28 cellular contexts compared by ENCODE assay signal in genomic region chr20:48149887-48150286, GRCh38.
"Had no signal": no experiment of that assay in that cellular context is flagged by ENCODE, and none has a peak within 500 bp of the region (broad histone marks: within the 10 kb centered on the region; RNA-seq: fewer than 3 reads in every experiment).

No MANE protein-coding gene starts in this region.

- H3K4me1 ChIP-seq: colonic mucosa, left ventricle myocardium inferior, sigmoid colon, vagina had no signal

- H3K27me3 ChIP-seq: colonic mucosa, sigmoid colon, vagina had no signal

- DNase-seq: activated CD4-positive, alpha-beta T cell treated with anti-CD3 and anti-CD28 coated beads for 4 hours; activated CD4-positive, alpha-beta T cell treated with anti-CD3 and anti-CD28 coated beads, Interleukin-2, amount 50 U/mL, for 48 hours; activated CD4-positive, CD25-positive, alpha-beta regulatory T cell; activated CD8-positive, alpha-beta memory T cell treated with anti-CD3 and anti-CD28 coated beads, Interleukin-2, amount 50 U/mL, for 48 hours; activated naive CD4-positive, alpha-beta T cell; activated naive CD8-positive, alpha-beta T cell treated with anti-CD3 and anti-CD28 coated beads for 36 hours; activated T-cell treated with anti-CD3 and anti-CD28 coated beads, Interleukin-2, amount 50 U/mL, for 4 hours; central memory CD4-positive, alpha-beta T cell; colonic mucosa; dorsolateral prefrontal cortex; effector memory CD8-positive, alpha-beta T cell; foreskin melanocyte; kidney glomerular epithelial cell; left ventricle myocardium inferior; naive thymus-derived CD8-positive, alpha-beta T cell; nucleus accumbens; sigmoid colon; stimulated activated CD4-positive, alpha-beta T cell treated with anti-CD3 and anti-CD28 coated beads, Interleukin-2, amount 100 ng/mL, for 48 hours; stimulated activated CD8-positive, alpha-beta memory T cell treated with anti-CD3 and anti-CD28 coated beads, Interleukin-4, amount 100 ng/mL, for 48 hours; stimulated activated naive CD4-positive, alpha-beta T cell treated with Interleukin-2 at 50 U/mL for 16 hours; T1000 had no signal

- H3K4me3 ChIP-seq: colonic mucosa, dorsolateral prefrontal cortex, left ventricle myocardium inferior, sigmoid colon, smooth muscle cell, thoracic aorta, vagina had no signal

- H3K9me3 ChIP-seq: colonic mucosa, left ventricle myocardium inferior, sigmoid colon, thoracic aorta, vagina had no signal

- H3K4me2 ChIP-seq: smooth muscle cell had no signal

- H3K36me3 ChIP-seq: colonic mucosa, left ventricle myocardium inferior, sigmoid colon, thoracic aorta, vagina had no signal

- H3K27ac ChIP-seq: colonic mucosa, dorsolateral prefrontal cortex, left ventricle myocardium inferior, sigmoid colon, thoracic aorta, vagina had no signal

- H3K4me1 Mint-ChIP-seq: activated naive CD8-positive, alpha-beta T cell treated with anti-CD3 and anti-CD28 coated beads for 36 hours; naive thymus-derived CD8-positive, alpha-beta T cell had no signal

- H3K27ac Mint-ChIP-seq: activated naive CD8-positive, alpha-beta T cell treated with anti-CD3 and anti-CD28 coated beads for 36 hours; activated T-helper 2 cell treated with anti-CD3 and anti-CD28 coated beads, Interferon-gamma antibody, Interleukin-2, Interleukin-4, amounts not matched to agents 10 μg/mL and 5 μg/mL and 100 μg/mL, durations not matched to agents 14 hours and 24 hours and 36 hours; effector memory CD8-positive, alpha-beta T cell; mesothelial cell of epicardium; naive thymus-derived CD8-positive, alpha-beta T cell; type B pancreatic cell had no signal

- H3K36me3 Mint-ChIP-seq: activated naive CD8-positive, alpha-beta T cell treated with anti-CD3 and anti-CD28 coated beads for 36 hours; mesothelial cell of epicardium; naive thymus-derived CD8-positive, alpha-beta T cell; type B pancreatic cell had no signal

- H3K4me3 Mint-ChIP-seq: activated naive CD8-positive, alpha-beta T cell treated with anti-CD3 and anti-CD28 coated beads for 36 hours; activated T-cell treated with anti-CD3 and anti-CD28 coated beads, Interleukin-2, amount 50 U/mL, for 4 hours; effector memory CD8-positive, alpha-beta T cell; mesothelial cell of epicardium; naive thymus-derived CD8-positive, alpha-beta T cell; type B pancreatic cell had no signal

- ATAC-seq: activated T-cell treated with anti-CD3 and anti-CD28 coated beads, Interleukin-2, amount 50 U/mL, for 4 hours; effector memory CD8-positive, alpha-beta T cell; esophagus mucosa; naive thymus-derived CD8-positive, alpha-beta T cell had no signal

- H3K9me3 Mint-ChIP-seq: activated naive CD8-positive, alpha-beta T cell treated with anti-CD3 and anti-CD28 coated beads for 36 hours; activated T-cell treated with anti-CD3 and anti-CD28 coated beads, Interleukin-2, amount 50 U/mL, for 4 hours; activated T-helper 2 cell treated with anti-CD3 and anti-CD28 coated beads, Interferon-gamma antibody, Interleukin-2, Interleukin-4, amounts not matched to agents 10 μg/mL and 5 μg/mL and 100 μg/mL, durations not matched to agents 14 hours and 24 hours and 36 hours; mesothelial cell of epicardium; type B pancreatic cell had no signal
